In the genomic region with DNA sequence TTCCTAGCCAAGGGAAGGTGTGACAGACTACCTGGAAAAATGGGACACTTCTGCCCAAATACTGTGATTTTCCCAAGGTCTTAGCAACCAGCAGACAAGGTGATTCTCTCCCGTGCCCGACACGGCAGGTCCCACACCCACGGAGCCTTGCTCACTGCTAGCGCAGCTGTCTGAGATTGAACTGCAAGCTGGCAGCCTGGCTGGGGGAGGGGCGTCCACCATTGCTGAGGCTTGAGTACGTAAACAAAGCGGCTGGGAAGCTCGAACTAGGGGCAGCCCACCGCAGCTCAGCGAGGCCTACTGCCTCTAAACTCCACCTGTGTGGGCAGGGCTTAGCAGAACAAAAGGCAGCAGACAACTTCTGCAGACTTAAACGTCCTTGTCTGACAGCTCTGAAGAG, we compare ENCODE assay signal across 28 cellular contexts.
"Had no signal": no experiment of that assay in that cellular context is flagged by ENCODE, and none has a peak within 500 bp of the region (broad histone marks: within the 10 kb centered on the region; RNA-seq: fewer than 3 reads in every experiment).

No MANE protein-coding gene starts in this region.

- H3K27ac ChIP-seq: neural progenitor cell, neutrophil, pancreas, psoas muscle, right lobe of liver, sigmoid colon, stomach, thoracic aorta, thyroid gland, tibial nerve, upper lobe of left lung, vagina had no signal

- H3K9me3 Mint-ChIP-seq: stimulated activated naive CD8-positive, alpha-beta T cell treated with anti-CD3 and anti-CD28 coated beads, Interleukin-15, Interleukin-2, amounts not matched to agents 100 ng/mL and 50 ng/mL, for 24 hours had no signal

- ATAC-seq: naive thymus-derived CD8-positive, alpha-beta T cell; natural killer cell treated with Interleukin-12 subunit alpha and Interleukin-12 subunit beta and Interleukin-15 and Interleukin-18, amount 100 ng/mL, for 72 hours; pancreas; psoas muscle; right cardiac atrium; right lobe of liver; stimulated activated effector memory CD8-positive, alpha-beta T cell treated with anti-CD3 and anti-CD28 coated beads, Interleukin-12 subunit alpha, Interleukin-12 subunit beta, amount 100 ng/mL, for 72 hours; stimulated activated naive B cell treated with anti-CD40 and anti-IgM and Interleukin-4, amounts not matched to agents 10 μg/mL and 1 μg/mL and 100 μg/mL, for 72 hours had no signal

- H3K4me1 ChIP-seq: neural progenitor cell, pancreas, psoas muscle, right lobe of liver, sigmoid colon, stomach, thyroid gland, tibial nerve, upper lobe of left lung, vagina had no signal

- H3K36me3 ChIP-seq: neutrophil had no signal

- H3K4me3 Mint-ChIP-seq: naive thymus-derived CD8-positive, alpha-beta T cell; natural killer cell treated with Interleukin-12 subunit alpha and Interleukin-12 subunit beta and Interleukin-15 and Interleukin-18, amount 100 ng/mL, for 72 hours; nephron progenitor cell; neural progenitor cell; stimulated activated effector memory CD8-positive, alpha-beta T cell treated with anti-CD3 and anti-CD28 coated beads, Interleukin-12 subunit alpha, Interleukin-12 subunit beta, amount 100 ng/mL, for 72 hours; stimulated activated naive B cell treated with anti-CD40 and anti-IgM and Interleukin-4, amounts not matched to agents 10 μg/mL and 1 μg/mL and 100 μg/mL, for 72 hours; stimulated activated naive CD8-positive, alpha-beta T cell treated with anti-CD3 and anti-CD28 coated beads, Interleukin-15, Interleukin-2, amounts not matched to agents 100 ng/mL and 50 ng/mL, for 24 hours had no signal

- H3K4me2 ChIP-seq: neural progenitor cell had no signal

- H3K27ac Mint-ChIP-seq: naive thymus-derived CD8-positive, alpha-beta T cell; natural killer cell treated with Interleukin-12 subunit alpha and Interleukin-12 subunit beta and Interleukin-15 and Interleukin-18, amount 100 ng/mL, for 72 hours; nephron progenitor cell; neural progenitor cell; progenitor cell of endocrine pancreas; stimulated activated effector memory CD8-positive, alpha-beta T cell treated with anti-CD3 and anti-CD28 coated beads, Interleukin-12 subunit alpha, Interleukin-12 subunit beta, amount 100 ng/mL, for 72 hours; stimulated activated naive B cell treated with anti-CD40 and anti-IgM and Interleukin-4, amounts not matched to agents 10 μg/mL and 1 μg/mL and 100 μg/mL, for 72 hours; stimulated activated naive CD8-positive, alpha-beta T cell treated with anti-CD3 and anti-CD28 coated beads, Interleukin-15, Interleukin-2, amounts not matched to agents 100 ng/mL and 50 ng/mL, for 24 hours had no signal

- H2AFZ ChIP-seq: neural progenitor cell had no signal

- H3K9me3 ChIP-seq: neutrophil, pancreas, right lobe of liver, thoracic aorta, thyroid gland, upper lobe of left lung, vagina had no signal

- H3K4me1 Mint-ChIP-seq: naive thymus-derived CD8-positive, alpha-beta T cell; nephron progenitor cell; neural progenitor cell; stimulated activated effector memory CD8-positive, alpha-beta T cell treated with anti-CD3 and anti-CD28 coated beads, Interleukin-12 subunit alpha, Interleukin-12 subunit beta, amount 100 ng/mL, for 72 hours; stimulated activated naive B cell treated with anti-CD40 and anti-IgM and Interleukin-4, amounts not matched to agents 10 μg/mL and 1 μg/mL and 100 μg/mL, for 72 hours had no signal

- H3K27me3 Mint-ChIP-seq: natural killer cell treated with Interleukin-12 subunit alpha and Interleukin-12 subunit beta and Interleukin-15 and Interleukin-18, amount 100 ng/mL, for 72 hours; progenitor cell of endocrine pancreas; stimulated activated naive B cell treated with anti-CD40 and anti-IgM and Interleukin-4, amounts not matched to agents 10 μg/mL and 1 μg/mL and 100 μg/mL, for 72 hours; stimulated activated naive CD8-positive, alpha-beta T cell treated with anti-CD3 and anti-CD28 coated beads, Interleukin-15, Interleukin-2, amounts not matched to agents 100 ng/mL and 50 ng/mL, for 24 hours had no signal

- DNase-seq: naive thymus-derived CD8-positive, alpha-beta T cell; nephron progenitor cell; nucleus accumbens; psoas muscle; right cardiac atrium; right lobe of liver; sigmoid colon; small intestine; stimulated activated CD4-positive, alpha-beta T cell treated with anti-CD3 and anti-CD28 coated beads, Interleukin-15, amount 100 ng/mL, for 24 hours; stimulated activated CD4-positive, alpha-beta T cell treated with anti-CD3 and anti-CD28 coated beads, Interleukin-2, amount 100 ng/mL, for 24 hours; stimulated activated CD4-positive, alpha-beta T cell treated with anti-CD3 and anti-CD28 coated beads, Interleukin-2, amount 100 ng/mL, for 48 hours; stimulated activated CD4-positive, alpha-beta T cell treated with anti-CD3 and anti-CD28 coated beads, Interleukin-4, amount 100 ng/mL, for 24 hours; stimulated activated naive B cell treated with anti-CD40 and anti-IgM and Interleukin-4, amounts not matched to agents 10 μg/mL and 1 μg/mL and 100 μg/mL, for 72 hours; stimulated activated naive CD4-positive, alpha-beta T cell treated with Interleukin-2 at 50 U/mL for 16 hours; stomach; thyroid gland; trophoblast cell had no signal

- H3K36me3 Mint-ChIP-seq: stimulated activated effector memory CD8-positive, alpha-beta T cell treated with anti-CD3 and anti-CD28 coated beads, Interleukin-12 subunit alpha, Interleukin-12 subunit beta, amount 100 ng/mL, for 72 hours; stimulated activated naive B cell treated with anti-CD40 and anti-IgM and Interleukin-4, amounts not matched to agents 10 μg/mL and 1 μg/mL and 100 μg/mL, for 72 hours had no signal

- H3K4me3 ChIP-seq: neural progenitor cell, pancreas, psoas muscle, right lobe of liver, sigmoid colon, stomach, thoracic aorta, thyroid gland, tibial nerve, upper lobe of left lung, vagina had no signal
